Comparison of ENCODE assay signal across 16 cellular contexts in the genomic region with DNA sequence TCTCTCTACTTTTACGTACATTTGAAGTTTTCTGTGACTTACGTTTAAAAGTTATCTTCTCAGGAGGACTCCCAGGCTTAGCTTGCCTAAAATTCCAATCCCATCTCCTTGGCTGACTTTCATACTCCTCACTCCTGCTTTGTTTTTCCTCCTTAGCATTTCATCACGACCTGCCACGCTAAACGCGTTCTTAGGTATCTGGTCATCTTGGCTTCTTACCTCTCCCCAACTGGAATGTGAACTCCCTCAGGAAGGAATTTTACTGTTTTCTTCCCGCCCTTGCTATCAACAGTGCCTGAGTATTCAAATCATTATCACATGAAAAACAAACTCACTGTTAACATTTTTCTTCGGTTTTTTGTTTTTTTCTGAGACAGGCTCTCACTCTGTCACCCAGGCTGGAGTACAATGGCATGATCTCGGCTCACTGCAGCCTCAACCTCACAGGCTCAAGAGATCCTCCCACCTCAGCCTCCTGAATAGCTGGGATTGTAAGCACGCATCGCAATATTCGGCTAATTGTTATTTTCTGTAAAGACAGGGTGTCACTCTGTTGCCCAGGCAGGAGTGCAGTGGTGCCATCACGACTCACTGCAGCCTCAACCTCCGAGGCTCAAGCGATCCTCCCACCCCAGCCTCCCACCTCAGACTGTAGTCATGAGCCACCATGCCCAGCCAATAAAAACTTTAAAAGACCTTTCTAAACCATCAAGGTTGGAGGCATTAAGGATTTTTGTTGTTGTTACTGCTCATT. TPM values are rescaled to one million over a fixed set of nuclear protein-coding genes. Genes with fewer than 3 reads are reported as not detected.
DNase-seq lines count a peak whose midpoint lies in the region; ATAC-seq and TF ChIP-seq lines count a peak whose summit lies in the region.
"Had no signal": no experiment of that assay in that cellular context is flagged by ENCODE, and none has a peak within 500 bp of the region (broad histone marks: within the 10 kb centered on the region; RNA-seq: fewer than 3 reads in every experiment).

No MANE protein-coding gene starts in this region.

- H3K27ac ChIP-seq in lower lobe of right lung, result no peak overlapping the region
- H3K27ac ChIP-seq: upper lobe of right lung had no signal

- no peak for TF ChIP-seq CTCF in epithelial cell of esophagus (IDR thresholded peaks at IDR 0.05; ENCODE audit: insufficient read depth, low read depth, low read length, missing control alignments)
- TF ChIP-seq CTCF in lower lobe of right lung (IDR thresholded peaks at IDR 0.05), result no peak

- peaks cover 14% of the 10 kb centered on the region for H3K4me1 ChIP-seq in lower lobe of right lung
- H3K4me1 ChIP-seq: upper lobe of right lung had no signal

- H3K27me3 ChIP-seq in lower lobe of right lung (ENCODE audit: low read depth), result no peaks in the 10 kb centered on the region
- H3K27me3 ChIP-seq: upper lobe of right lung had no signal

- H3K36me3 ChIP-seq in lower lobe of right lung, result no peaks in the 10 kb centered on the region
- H3K36me3 ChIP-seq: upper lobe of right lung had no signal

- intact Hi-C loops in lower lobe of right lung (cut with DNase I), result no loop called here

- ATAC-seq in lower lobe of right lung (no peak), GM18873 (IDR thresholded peaks at IDR 0.05; ENCODE audit: low FRiP score, unreplicated experiment) (no peak), HG02885 (IDR thresholded peaks at IDR 0.05; ENCODE audit: poor library complexity, unreplicated experiment) (no peak), GM18867 (IDR thresholded peaks at IDR 0.05; ENCODE audit: unreplicated experiment) (no peak)
- ATAC-seq: activated CD4-positive, CD25-positive, alpha-beta regulatory T cell treated with anti-CD3 and anti-CD28 coated beads, Interleukin-2, amount 50 U/mL, for 24 hours; PC-3; stimulated activated memory B cell treated with anti-CD40 and anti-IgM and Interleukin-4, amounts not matched to agents 10 μg/mL and 1 μg/mL and 100 μg/mL, for 72 hours; upper lobe of right lung had no signal

- DNase-seq in A172 (ENCODE audit: low spot score) (peak; percentile 45), M059J (ENCODE audit: low read depth) (peak; percentile 53), epithelial cell of esophagus (ENCODE audit: low read depth) (peak; percentile 86), lower lobe of right lung (peak; percentile 14), activated gamma-delta T cell (lab: John Stamatoyannopoulos, UW) (no peak)
- DNase-seq: hippocampal formation, NCI-H1092, NCI-H446, PC-3, SW 1271, upper lobe of right lung had no signal

- H3K9me3 ChIP-seq in lower lobe of right lung, result no peaks in the 10 kb centered on the region
- H3K9me3 ChIP-seq: upper lobe of right lung had no signal

- H3K4me3 ChIP-seq in epithelial cell of esophagus (ENCODE audit: low read length), result no peak overlapping the region
- no peak overlapping the region for H3K4me3 ChIP-seq in lower lobe of right lung
- H3K4me3 ChIP-seq: upper lobe of right lung had no signal

RNA-seq across cellular contexts. Expression of a gene that starts 57.2 kb away (rescaled TPM):
- 120 and 160 TPM in 2 replicates for total RNA-seq in A172 (2014; rRNA removed; shearing (Covaris generic))
- total RNA-seq in M059J (2014; rRNA removed; shearing (Covaris generic)), result 57.6 and 89.3 TPM in 2 replicates
- total RNA-seq in lower lobe of right lung, result 478 TPM
